Comparison of ENCODE assay signal across 13 cellular contexts in the genomic region with DNA sequence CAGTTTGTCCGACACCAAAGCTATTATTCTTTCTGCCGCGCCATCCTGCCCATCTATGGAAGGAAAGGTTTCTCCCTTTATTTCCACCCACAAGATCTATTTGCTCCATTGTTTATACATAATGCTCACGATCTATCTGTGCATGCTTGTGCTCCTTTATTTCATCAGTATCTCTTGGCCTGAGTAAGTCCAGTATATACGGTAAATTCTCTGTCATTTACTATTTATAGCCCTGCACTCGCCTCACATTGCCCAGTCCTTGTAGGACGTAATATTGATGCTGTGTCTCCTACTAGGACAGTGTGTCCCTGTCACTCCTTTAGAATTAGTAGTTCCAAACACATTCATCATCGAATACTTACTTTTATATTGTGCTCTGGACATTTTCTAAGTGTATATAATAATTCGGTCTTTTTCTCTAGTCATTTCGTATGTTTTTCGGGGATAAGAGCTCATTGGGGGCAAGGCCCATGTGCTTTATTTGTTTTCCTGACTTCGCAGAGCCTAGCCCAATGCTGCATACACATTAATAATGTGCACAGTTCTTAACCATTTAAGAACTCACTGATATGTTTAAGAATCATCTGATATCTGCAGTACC. TPM values are rescaled to one million over a fixed set of nuclear protein-coding genes. Genes with fewer than 3 reads are reported as not detected.
DNase-seq lines count a peak whose midpoint lies in the region; ATAC-seq and TF ChIP-seq lines count a peak whose summit lies in the region.
"Had no signal": no experiment of that assay in that cellular context is flagged by ENCODE, and none has a peak within 500 bp of the region (broad histone marks: within the 10 kb centered on the region; RNA-seq: fewer than 3 reads in every experiment).

No MANE protein-coding gene starts in this region.

- H3K27ac ChIP-seq in adrenal gland, result peak overlapping the region in 4 of 5 donors; percentile 33 to 95 (median 88)
- no peak overlapping the region for H3K27ac ChIP-seq in fibroblast of lung (ENCODE audit: insufficient read depth, low read length)
- H3K27ac ChIP-seq in muscle layer of duodenum (ENCODE audit: low read length), result peak overlapping the region; percentile 79
- H3K27ac ChIP-seq in upper lobe of right lung, result peak overlapping the region; percentile 14
- no peak overlapping the region for H3K27ac ChIP-seq in WERI-Rb-1

- no peaks in the 10 kb centered on the region for H3K27me3 ChIP-seq in adrenal gland
- H3K27me3 ChIP-seq in fibroblast of lung (ENCODE audit: control insufficient read depth, insufficient read depth, low read length), result no peaks in the 10 kb centered on the region
- H3K27me3 ChIP-seq in muscle layer of duodenum (ENCODE audit: low read depth, low read length), result no peaks in the 10 kb centered on the region
- H3K27me3 ChIP-seq in upper lobe of right lung, result no peaks in the 10 kb centered on the region
- peaks cover 13% of the 10 kb centered on the region for H3K27me3 ChIP-seq in WERI-Rb-1 (ENCODE audit: insufficient read depth, low read depth, severe bottlenecking)

- H4K20me1 ChIP-seq in fibroblast of lung (ENCODE audit: control insufficient read depth, extremely low read depth, insufficient read depth, low read length), result no peaks in the 10 kb centered on the region

- intact Hi-C loops in adrenal gland (cut with DNase I) (no loop called here), upper lobe of right lung (cut with DNase I) (no loop called here)

- no peak for ATAC-seq in upper lobe of right lung
- ATAC-seq: activated T-helper 17 cell treated with anti-CD3 and anti-CD28 coated beads, Interleukin-2, amount 50 U/mL, for 72 hours; mucosa of descending colon had no signal

- H3K9me3 ChIP-seq in adrenal gland (replicated peaks in 1 of 3) (no peaks in the 10 kb centered on the region), fibroblast of lung (ENCODE audit: control insufficient read depth, insufficient read depth, low read depth, low read length) (no peaks in the 10 kb centered on the region), muscle layer of duodenum (ENCODE audit: control insufficient read depth in 1 of 2, low read length in 2 of 2) (peaks cover 5% of the 10 kb centered on the region in 2 donors), upper lobe of right lung (peaks cover 4% of the 10 kb centered on the region), WERI-Rb-1 (ENCODE audit: severe bottlenecking) (no peaks in the 10 kb centered on the region)
- H3K9me3 ChIP-seq: mucosa of descending colon had no signal

- H3K4me1 ChIP-seq in adrenal gland (replicated peaks in 1 of 2), result peaks cover 0 to 22% of the 10 kb centered on the region in 2 donors
- peaks cover 4% of the 10 kb centered on the region for H3K4me1 ChIP-seq in fibroblast of lung (ENCODE audit: control insufficient read depth, extremely low read depth, insufficient read depth, low read length)
- peaks cover 5 to 16% of the 10 kb centered on the region in 2 donors for H3K4me1 ChIP-seq in muscle layer of duodenum (ENCODE audit: control insufficient read depth in 1 of 2, insufficient read depth in 2 of 2, low read length in 2 of 2)
- peaks cover 6% of the 10 kb centered on the region for H3K4me1 ChIP-seq in upper lobe of right lung

- no peak overlapping the region for H2AFZ ChIP-seq in fibroblast of lung (ENCODE audit: low read length)

- TF ChIP-seq POLR2A in adrenal gland (IDR thresholded peaks at IDR 0.05), result no peak

- no peak overlapping the region for H3K4me3 ChIP-seq in adrenal gland
- peak overlapping the region in 1 of 4 experiments; percentile 27 for H3K4me3 ChIP-seq in fibroblast of lung (replicated peaks in 1 of 4; ENCODE audit: control extremely low read depth in 1 of 4, insufficient read depth in 1 of 4, low read depth in 3 of 4, low read length in 4 of 4)
- peak overlapping the region; percentile 37 to 87 for H3K4me3 ChIP-seq in muscle layer of duodenum (ENCODE audit: low read depth in 1 of 2, low read length in 2 of 2)
- H3K4me3 ChIP-seq in upper lobe of right lung, result no peak overlapping the region
- no peak overlapping the region for H3K4me3 ChIP-seq in WERI-Rb-1 (ENCODE audit: low read depth, low read length)
- H3K4me3 ChIP-seq: mucosa of descending colon had no signal

- H3K79me2 ChIP-seq in fibroblast of lung (ENCODE audit: control insufficient read depth, insufficient read depth, low read length), result peaks cover 5% of the 10 kb centered on the region

- TF ChIP-seq CTCF in adrenal gland (IDR thresholded peaks at IDR 0.05) (no peak), fibroblast of lung (conservative IDR thresholded peaks at IDR 0.05 in 1 of 2, IDR thresholded peaks at IDR 0.05 in 1 of 2; ENCODE audit: low read depth in 1 of 2, low read length in 2 of 2) (no peak), upper lobe of right lung (IDR thresholded peaks at IDR 0.05) (no peak), WERI-Rb-1 (IDR thresholded peaks at IDR 0.05; ENCODE audit: low read depth, low read length) (no peak)

- H3K36me3 ChIP-seq in adrenal gland (replicated peaks in 1 of 2) (no peaks in the 10 kb centered on the region), fibroblast of lung (ENCODE audit: control insufficient read depth, insufficient read depth, low read length) (no peaks in the 10 kb centered on the region), muscle layer of duodenum (ENCODE audit: control insufficient read depth in 1 of 2, insufficient read depth in 2 of 2, low read length in 2 of 2) (no peaks in the 10 kb centered on the region), upper lobe of right lung (no peaks in the 10 kb centered on the region), WERI-Rb-1 (no peaks in the 10 kb centered on the region)

- DNase-seq in adrenal gland (peak in 5 of 7 donors; percentile 34 to 70 (median 40)), fibroblast of lung (ENCODE audit: low read depth in 2 of 2) (peak; percentile 29 to 91), upper lobe of right lung (no peak), WERI-Rb-1 (no peak), NCI-H1436 treated with DMSO at 0.1 percent for 48 hours (lab: John Stamatoyannopoulos, UW) (no peak), SK-N-DZ (ENCODE audit: low spot score) (no peak), SW 1271 (lab: John Stamatoyannopoulos, UW) (no peak)
- DNase-seq: activated CD4-positive, CD25-positive, alpha-beta regulatory T cell; Calu3; head of caudate nucleus; mucosa of descending colon had no signal

- peak overlapping the region; percentile 7 for H3K4me2 ChIP-seq in fibroblast of lung (ENCODE audit: extremely low read depth, insufficient read depth, low read length)

- WGBS in adrenal gland, 4 donors, result 37 to 40% (median 39%) methylated on average over 12 of the region's 12 CpGs

- H3K9ac ChIP-seq in fibroblast of lung (ENCODE audit: insufficient read depth, low read length), result no peak overlapping the region

RNA-seq across cellular contexts. Expression of a gene that starts 3.1 kb away (rescaled TPM):
- total RNA-seq in adrenal gland, result 100 to 1,000 TPM in 5 of 8 donors, 10 to 100 TPM in 3; 71.2 to 216 (median 112) TPM
- polyA plus RNA-seq in adrenal gland, result 10 to 100 TPM; 26.0 to 61.1 (median 32.2) TPM
- total RNA-seq in fibroblast of lung, result 29.1 and 29.3 TPM in 2 replicates
- polyA plus RNA-seq in fibroblast of lung, result 53.4 and 152 TPM in 2 replicates
- polyA plus RNA-seq in fibroblast of lung (2012), result 45.1 and 163 TPM in 2 replicates
- 122 and 241 TPM in 2 replicates for polyA minus RNA-seq in fibroblast of lung (ENCODE audit: low replicate concordance)
- total RNA-seq in upper lobe of right lung, result 60.5 TPM
- polyA plus RNA-seq in SK-N-DZ (2014; cell fraction: cytosol; rRNA removed), result 0.14 and 0.27 TPM in 2 replicates
- polyA plus RNA-seq in SK-N-DZ (2014; cell fraction: nucleus; rRNA removed), result not detected in 2 replicates

Comparison
In these comparisons a context has a peak if more than half of its experiments do, and no peak if none do; other contexts are left out.
1. DNase-seq: peak in adrenal gland (5 of 7) and fibroblast of lung (2 of 2); none in upper lobe of right lung (single experiment), WERI-Rb-1 (single experiment), NCI-H1436 treated with DMSO at 0.1 percent for 48 hours (single experiment), SK-N-DZ (single experiment) and SW 1271 (0 of 2).
2. H3K27ac ChIP-seq: peak in adrenal gland (4 of 5), muscle layer of duodenum (single experiment) and upper lobe of right lung (single experiment); none in fibroblast of lung (single experiment) and WERI-Rb-1 (single experiment).
3. H3K4me3 ChIP-seq: peak in muscle layer of duodenum (2 of 2); none in adrenal gland (0 of 4), upper lobe of right lung (single experiment) and WERI-Rb-1 (single experiment).